In genomic region chr5:177414481-177414880, GRCh38 we compare ENCODE assay signal across 21 cellular contexts. TPM values are rescaled to one million over a fixed set of nuclear protein-coding genes. Genes with fewer than 3 reads are reported as not detected.
DNase-seq lines count a peak whose midpoint lies in the region; ATAC-seq and TF ChIP-seq lines count a peak whose summit lies in the region.
"Had no signal": no experiment of that assay in that cellular context is flagged by ENCODE, and none has a peak within 500 bp of the region (broad histone marks: within the 10 kb centered on the region; RNA-seq: fewer than 3 reads in every experiment).

No MANE protein-coding gene starts in this region.

- H3K4me1 ChIP-seq in GM23338 (ENCODE audit: insufficient read depth): no peaks in the 10 kb centered on the region
- H3K4me1 ChIP-seq: BE2C, Caco-2 had no signal

- H3K27me3 Mint-ChIP-seq in CD14-positive monocyte (ENCODE audit: low read depth in 3 of 3) (peaks cover 0 to 3% (median 1%) of the 10 kb centered on the region in 3 donors), GM23338 (ENCODE audit: insufficient read depth, low read depth, poor library complexity) (peaks cover 18% of the 10 kb centered on the region), T-helper 17 cell (no peaks in the 10 kb centered on the region)
- no peaks in the 10 kb centered on the region for H3K27me3 Mint-ChIP-seq in effector memory CD8-positive, alpha-beta T cell
- H3K27me3 Mint-ChIP-seq: CD4-positive, alpha-beta T cell had no signal

- 0 out of 2 replicates have a peak, but pooled peaks cover 7% of the 10 kb centered on the region for H3K27me3 ChIP-seq in GM23338 (ENCODE audit: insufficient read depth)
- H3K27me3 ChIP-seq: BE2C, BLaER1 had no signal

- ATAC-seq in GM23338 (no peak), T-helper 17 cell (no peak), HG03097 (IDR thresholded peaks at IDR 0.05; ENCODE audit: low FRiP score, unreplicated experiment) (no peak)
- no peak for ATAC-seq in effector memory CD8-positive, alpha-beta T cell (replicated peaks)
- ATAC-seq: CD8-positive, alpha-beta T cell; GM12878 had no signal

- DNase-seq in CD14-positive monocyte (ENCODE audit: low spot score) (no peak), GM23338 (ENCODE audit: low spot score) (no peak), T-helper 17 cell (no peak), GF-D8 (lab: John Stamatoyannopoulos, UW) (no peak), kidney glomerular epithelial cell (lab: John Stamatoyannopoulos, UW) (no peak), activated T-cell treated with anti-CD3 and anti-CD28 coated beads for 4 hours (no peak)
- DNase-seq in effector memory CD8-positive, alpha-beta T cell: no peak
- DNase-seq: 8988T; ACHN; BE2C; C1 segment of cervical spinal cord; Caco-2; Calu3; CD4-positive, alpha-beta T cell; CD8-positive, alpha-beta T cell; DMS79 treated with DMSO at 0.1 percent for 48 hours had no signal

- peak overlapping the region; percentile 69; the same call in 1 of the 2 replicates for H2AFZ ChIP-seq in GM23338

- H3K36me3 Mint-ChIP-seq in CD14-positive monocyte: peaks cover 0 to 2% of the 10 kb centered on the region in 2 donors
- H3K36me3 Mint-ChIP-seq in GM23338 (ENCODE audit: low read depth): no peaks in the 10 kb centered on the region
- no peaks in the 10 kb centered on the region for H3K36me3 Mint-ChIP-seq in T-helper 17 cell (ENCODE audit: low read depth)
- H3K36me3 Mint-ChIP-seq in effector memory CD8-positive, alpha-beta T cell (ENCODE audit: insufficient read depth): peaks cover 14% of the 10 kb centered on the region
- H3K36me3 Mint-ChIP-seq: CD8-positive, alpha-beta T cell had no signal

- no peak overlapping the region for H3K27ac ChIP-seq in GM23338 (ENCODE audit: low read depth)
- H3K27ac ChIP-seq: BLaER1 had no signal

- H3K9me3 Mint-ChIP-seq in CD14-positive monocyte (peaks cover 0 to 1% (median 0%) of the 10 kb centered on the region in 7 donors), GM23338 (no peaks in the 10 kb centered on the region)
- H3K9me3 Mint-ChIP-seq in effector memory CD8-positive, alpha-beta T cell: no peaks in the 10 kb centered on the region
- H3K9me3 Mint-ChIP-seq: CD4-positive, alpha-beta T cell; CD8-positive, alpha-beta T cell had no signal

- H3K27ac Mint-ChIP-seq in CD14-positive monocyte (peak overlapping the region in 5 of 7 donors; percentile 26 to 100 (median 99)), GM23338 (no peak overlapping the region), T-helper 17 cell (peak overlapping the region; percentile 51)
- H3K27ac Mint-ChIP-seq in effector memory CD8-positive, alpha-beta T cell: peak overlapping the region; percentile 10 to 55
- H3K27ac Mint-ChIP-seq: CD4-positive, alpha-beta T cell; CD8-positive, alpha-beta T cell had no signal

- no peaks in the 10 kb centered on the region for H4K20me1 ChIP-seq in GM23338 (replicated peaks; ENCODE audit: insufficient read depth)
- H4K20me1 ChIP-seq: BLaER1 had no signal

- TF ChIP-seq CTCF in CD14-positive monocyte (IDR thresholded peaks at IDR 0.05): no peak
- no peak for TF ChIP-seq CTCF in GM23338 (conservative IDR thresholded peaks at IDR 0.05; ENCODE audit: low read depth in 2 of 2)

- H3K9me3 ChIP-seq in T-helper 17 cell (ENCODE audit: control insufficient read depth, low read length, poor library complexity, severe bottlenecking): no peaks in the 10 kb centered on the region
- H3K9me3 ChIP-seq: BE2C, BLaER1, Caco-2 had no signal

- H3F3A ChIP-seq in GM23338 (replicated peaks; ENCODE audit: low read depth): no peaks in the 10 kb centered on the region

- H3K4me3 Mint-ChIP-seq in CD14-positive monocyte (no peak overlapping the region), GM23338 (no peak overlapping the region), T-helper 17 cell (no peak overlapping the region)
- no peak overlapping the region for H3K4me3 Mint-ChIP-seq in effector memory CD8-positive, alpha-beta T cell
- H3K4me3 Mint-ChIP-seq: CD4-positive, alpha-beta T cell; CD8-positive, alpha-beta T cell had no signal

- no peaks in the 10 kb centered on the region for H3K36me3 ChIP-seq in GM23338 (ENCODE audit: insufficient read depth)
- H3K36me3 ChIP-seq: BE2C, BLaER1 had no signal

- H3K9me2 ChIP-seq in GM23338 (ENCODE audit: insufficient read depth): peaks cover 7% of the 10 kb centered on the region; the same call in 1 of the 2 replicates

- H3K4me3 ChIP-seq in GM23338: no peak overlapping the region
- H3K4me3 ChIP-seq: BLaER1, GM12878 had no signal

- no peak overlapping the region for H3K4me2 ChIP-seq in GM23338
- H3K4me2 ChIP-seq: BLaER1 had no signal

- no peaks in the 10 kb centered on the region for H3K79me2 ChIP-seq in GM23338 (replicated peaks; ENCODE audit: insufficient read depth)

- peaks cover 50% of the 10 kb centered on the region for H3K4me1 Mint-ChIP-seq in CD14-positive monocyte
- H3K4me1 Mint-ChIP-seq in GM23338: no peaks in the 10 kb centered on the region
- peaks cover 27% of the 10 kb centered on the region for H3K4me1 Mint-ChIP-seq in T-helper 17 cell
- H3K4me1 Mint-ChIP-seq in effector memory CD8-positive, alpha-beta T cell (ENCODE audit: low read depth in 2 of 2): peaks cover 26 to 31% of the 10 kb centered on the region in 2 donors

- intact Hi-C loops in CD14-positive monocyte (cut with micrococcal nuclease): no loop called here

TF ChIP-seq in GM23338, 12 proteins besides CTCF, POLR2A, EP300 and RAD21:
- no peak for TF ChIP-seq ZNF331 (CRISPR knock-in tag; IDR thresholded peaks at IDR 0.05; ENCODE audit: low read depth)

RNA-seq across cellular contexts. Expression of gene F12, which starts 5.1 kb away (rescaled TPM):
- polyA plus RNA-seq in CD14-positive monocyte (1 to 10 TPM; 1.4 to 1.5 TPM), GM23338 (2016; fragmentation: Nextera tagmentation; extraction: Ambion mirVana) (8.0 and 8.1 TPM in 2 replicates)
- 2.6 and 2.9 TPM in 2 replicates for total RNA-seq in GM23338 (2014; rRNA removed; shearing (Covaris generic))
- total RNA-seq in T-helper 17 cell: 1 to 10 TPM in 1 of 2 donors, under 1 TPM in 1; 0.62 to 1.1 TPM
- total RNA-seq: A673; CD8-positive, alpha-beta T cell had no signal

RNA-seq across cellular contexts. Expression of gene GRK6, which starts 12.0 kb away (rescaled TPM):
- polyA plus RNA-seq in CD14-positive monocyte: 10 to 100 TPM; 41.6 to 63.4 TPM
- total RNA-seq in GM23338 (2014; rRNA removed; shearing (Covaris generic)): 37.2 and 56.8 TPM in 2 replicates
- polyA plus RNA-seq in GM23338 (2016; fragmentation: Nextera tagmentation; extraction: Ambion mirVana): 13.0 and 18.7 TPM in 2 replicates
- 100 to 1,000 TPM; 178 to 232 TPM for total RNA-seq in T-helper 17 cell

RNA-seq across cellular contexts. Expression of gene PFN3, which starts 14.0 kb away (rescaled TPM):
- polyA plus RNA-seq in CD14-positive monocyte (not detected), GM23338 (2016; fragmentation: Nextera tagmentation; extraction: Ambion mirVana) (2.0 and 3.1 TPM in 2 replicates)
- 1.9 TPM in 1 of 2 replicates, not detected in the other for total RNA-seq in GM23338 (2014; rRNA removed; shearing (Covaris generic))
- not detected for total RNA-seq in T-helper 17 cell
- total RNA-seq: A673; Caco-2; Calu3; CD4-positive, alpha-beta T cell; CD8-positive, alpha-beta T cell; GM12878 had no signal
- polyA plus RNA-seq: AG04450, GM12878 had no signal

RNA-seq across cellular contexts. Expression of gene SLC34A1, which starts 30.2 kb away (rescaled TPM):
- polyA plus RNA-seq in CD14-positive monocyte (not detected), GM23338 (2016; fragmentation: Nextera tagmentation; extraction: Ambion mirVana) (not detected in 2 replicates)
- total RNA-seq in GM23338 (2014; rRNA removed; shearing (Covaris generic)): 0.31 TPM in 1 of 2 replicates, not detected in the other
- under 1 TPM; 0.31 to 0.40 TPM for total RNA-seq in T-helper 17 cell
- total RNA-seq: A673; Caco-2; CD4-positive, alpha-beta T cell; CD8-positive, alpha-beta T cell had no signal
- polyA plus RNA-seq: AG04450 had no signal

RNA-seq across cellular contexts. Expression of gene PRR7, which starts 32.1 kb away (rescaled TPM):
- polyA plus RNA-seq in CD14-positive monocyte (1 to 10 TPM; 1.8 to 2.1 TPM), GM23338 (2016; fragmentation: Nextera tagmentation; extraction: Ambion mirVana) (7.6 and 7.7 TPM in 2 replicates)
- 6.4 and 9.7 TPM in 2 replicates for total RNA-seq in GM23338 (2014; rRNA removed; shearing (Covaris generic))
- total RNA-seq in T-helper 17 cell: 10 to 100 TPM; 32.0 to 40.1 TPM
